Comparison of ENCODE assay signal across 1 cellular context in the genomic region with DNA sequence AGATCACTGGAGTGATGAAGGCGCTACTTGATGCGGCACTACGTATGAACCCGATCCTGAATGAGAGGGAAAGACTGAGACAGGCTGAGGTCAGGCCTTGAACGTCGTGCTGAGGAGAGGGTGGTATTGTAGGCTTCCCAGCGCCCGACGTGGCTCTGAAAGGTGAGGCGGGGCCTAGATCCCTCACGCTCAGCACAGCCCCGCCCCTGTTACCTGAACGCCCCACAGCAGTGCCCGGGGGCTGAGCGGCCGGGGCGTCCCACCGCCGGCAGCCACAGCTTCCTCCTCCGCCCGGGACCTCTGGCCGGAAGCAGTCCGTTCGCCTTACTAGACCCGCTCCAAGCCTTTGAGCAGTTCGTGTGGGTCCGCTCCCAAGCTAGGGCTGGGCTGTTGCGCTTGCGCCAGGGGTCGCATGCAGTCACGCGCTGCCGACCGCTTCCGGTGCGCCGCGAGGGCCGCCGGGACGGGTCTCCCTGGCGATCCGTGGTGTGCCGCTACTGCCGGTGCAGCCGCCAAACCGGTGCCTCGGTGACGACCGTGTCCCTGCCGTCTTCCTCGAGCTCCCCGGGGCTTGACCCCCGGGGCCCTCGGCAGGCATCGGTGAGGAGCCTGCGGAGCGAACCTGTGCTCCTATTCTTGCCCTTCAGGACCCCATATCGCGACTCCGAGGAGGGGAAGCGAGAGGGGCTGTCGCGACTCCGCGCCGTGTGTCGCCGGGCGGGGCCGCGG.
A peak's percentile ranks its signal among the peaks of the same experiment; 100 is the strongest.
TF ChIP-seq lines count a peak whose summit lies in the region.

A gene with protein sequence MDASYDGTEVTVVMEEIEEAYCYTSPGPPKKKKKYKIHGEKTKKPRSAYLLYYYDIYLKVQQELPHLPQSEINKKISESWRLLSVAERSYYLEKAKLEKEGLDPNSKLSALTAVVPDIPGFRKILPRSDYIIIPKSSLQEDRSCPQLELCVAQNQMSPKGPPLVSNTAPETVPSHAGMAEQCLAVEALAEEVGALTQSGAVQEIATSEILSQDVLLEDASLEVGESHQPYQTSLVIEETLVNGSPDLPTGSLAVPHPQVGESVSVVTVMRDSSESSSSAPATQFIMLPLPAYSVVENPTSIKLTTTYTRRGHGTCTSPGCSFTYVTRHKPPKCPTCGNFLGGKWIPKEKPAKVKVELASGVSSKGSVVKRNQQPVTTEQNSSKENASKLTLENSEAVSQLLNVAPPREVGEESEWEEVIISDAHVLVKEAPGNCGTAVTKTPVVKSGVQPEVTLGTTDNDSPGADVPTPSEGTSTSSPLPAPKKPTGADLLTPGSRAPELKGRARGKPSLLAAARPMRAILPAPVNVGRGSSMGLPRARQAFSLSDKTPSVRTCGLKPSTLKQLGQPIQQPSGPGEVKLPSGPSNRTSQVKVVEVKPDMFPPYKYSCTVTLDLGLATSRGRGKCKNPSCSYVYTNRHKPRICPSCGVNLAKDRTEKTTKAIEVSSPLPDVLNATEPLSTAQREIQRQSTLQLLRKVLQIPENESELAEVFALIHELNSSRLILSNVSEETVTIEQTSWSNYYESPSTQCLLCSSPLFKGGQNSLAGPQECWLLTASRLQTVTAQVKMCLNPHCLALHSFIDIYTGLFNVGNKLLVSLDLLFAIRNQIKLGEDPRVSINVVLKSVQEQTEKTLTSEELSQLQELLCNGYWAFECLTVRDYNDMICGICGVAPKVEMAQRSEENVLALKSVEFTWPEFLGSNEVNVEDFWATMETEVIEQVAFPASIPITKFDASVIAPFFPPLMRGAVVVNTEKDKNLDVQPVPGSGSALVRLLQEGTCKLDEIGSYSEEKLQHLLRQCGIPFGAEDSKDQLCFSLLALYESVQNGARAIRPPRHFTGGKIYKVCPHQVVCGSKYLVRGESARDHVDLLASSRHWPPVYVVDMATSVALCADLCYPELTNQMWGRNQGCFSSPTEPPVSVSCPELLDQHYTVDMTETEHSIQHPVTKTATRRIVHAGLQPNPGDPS (N-terminal part only) (plus strand): TSS at position 479 of the 729 bp plus-strand sequence. CDS start 4,114 bp downstream, outside the sequence.
Gene TIGD6 (minus strand): TSS at position 394 of the 729 bp plus-strand sequence. CDS start 4,306 bp downstream, outside the sequence.

TF ChIP-seq in HepG2, 621 proteins besides CTCF, POLR2A, EP300 and RAD21 (continued from another document and continues in another):
- TF ChIP-seq ZNF512 (CRISPR knock-in tag; IDR thresholded peaks at IDR 0.05) (peak; percentile 18; the same call in 1 of the 2 replicates), MED8 (CRISPR knock-in tag; IDR thresholded peaks at IDR 0.05; ENCODE audit: insufficient replicate concordance) (no peak), ZNF34 (CRISPR knock-in tag; IDR thresholded peaks at IDR 0.05; ENCODE audit: borderline replicate concordance) (peak; percentile 62), GPN1 (CRISPR knock-in tag; IDR thresholded peaks at IDR 0.05; ENCODE audit: borderline replicate concordance) (0 out of 2 replicates have a peak, but pooled peaks have one; percentile 18), FOXM1 (CRISPR knock-in tag; IDR thresholded peaks at IDR 0.05) (no peak), ZNF552 (CRISPR knock-in tag; IDR thresholded peaks at IDR 0.05; ENCODE audit: borderline replicate concordance) (no peak), DNMT3B (CRISPR knock-in tag; conservative IDR thresholded peaks at IDR 0.05) (no peak), FOSL1 (CRISPR knock-in tag; IDR thresholded peaks at IDR 0.05; ENCODE audit: borderline replicate concordance) (no peak), TBX2 (CRISPR knock-in tag; IDR thresholded peaks at IDR 0.05; ENCODE audit: borderline replicate concordance) (peak; percentile 80), TCF12 (IDR thresholded peaks at IDR 0.05) (no peak), TCF12 (CRISPR knock-in tag; IDR thresholded peaks at IDR 0.05) (no peak), E2F5 (CRISPR knock-in tag; conservative IDR thresholded peaks at IDR 0.05) (no peak), ZMYM2 (CRISPR knock-in tag; IDR thresholded peaks at IDR 0.05) (peak; percentile 61), KAT7 (CRISPR knock-in tag; IDR thresholded peaks at IDR 0.05; ENCODE audit: borderline replicate concordance) (peak; percentile 94), ZNF530 (CRISPR knock-in tag; IDR thresholded peaks at IDR 0.05; ENCODE audit: low read depth) (no peak), MAFK (conservative IDR thresholded peaks at IDR 0.05 in 1 of 2, IDR thresholded peaks at IDR 0.05 in 1 of 2; ENCODE audit: low read length in 2 of 2) (no peak), ISX (CRISPR knock-in tag; conservative IDR thresholded peaks at IDR 0.05) (no peak), MIER2 (CRISPR knock-in tag; IDR thresholded peaks at IDR 0.05) (no peak; the same call in 1 of the 2 replicates), NFE2L2 (IDR thresholded peaks at IDR 0.05; ENCODE audit: low read length) (no peak), ZBTB2 (CRISPR knock-in tag; IDR thresholded peaks at IDR 0.05; ENCODE audit: low read depth) (peak; percentile 97), NFRKB (IDR thresholded peaks at IDR 0.05) (no peak), SPEN (CRISPR knock-in tag; IDR thresholded peaks at IDR 0.05; ENCODE audit: low read depth) (peak; percentile 96), HMGA1 (CRISPR knock-in tag; conservative IDR thresholded peaks at IDR 0.05) (no peak), ZNF720 (CRISPR knock-in tag; IDR thresholded peaks at IDR 0.05) (no peak), ZNF496 (CRISPR knock-in tag; IDR thresholded peaks at IDR 0.05; ENCODE audit: insufficient replicate concordance) (no peak), ZSCAN9 (CRISPR knock-in tag; IDR thresholded peaks at IDR 0.05; ENCODE audit: borderline replicate concordance) (no peak), ZNF274 (CRISPR knock-in tag; IDR thresholded peaks at IDR 0.05) (no peak), ZNF337 (CRISPR knock-in tag; IDR thresholded peaks at IDR 0.05; ENCODE audit: borderline replicate concordance, low read depth) (no peak; the same call in 1 of the 2 replicates), CERS6 (CRISPR knock-in tag; IDR thresholded peaks at IDR 0.05) (0 out of 2 replicates have a peak, but pooled peaks have one; percentile 20), NR1H2 (CRISPR knock-in tag; IDR thresholded peaks at IDR 0.05; ENCODE audit: borderline replicate concordance, low read depth) (no peak), RARA (CRISPR knock-in tag; IDR thresholded peaks at IDR 0.05) (peak; percentile 56), RORA (CRISPR knock-in tag; IDR thresholded peaks at IDR 0.05) (no peak), PRDM10 (CRISPR knock-in tag; IDR thresholded peaks at IDR 0.05; ENCODE audit: low read depth) (peak; percentile 58; the same call in 1 of the 2 replicates), ZNF235 (CRISPR knock-in tag; IDR thresholded peaks at IDR 0.05; ENCODE audit: borderline replicate concordance) (no peak), MAF1 (CRISPR knock-in tag; IDR thresholded peaks at IDR 0.05; ENCODE audit: borderline replicate concordance) (peak; percentile 35; the same call in 1 of the 2 replicates), SMAD9 (CRISPR knock-in tag; IDR thresholded peaks at IDR 0.05) (no peak), RFX1 (IDR thresholded peaks at IDR 0.05) (no peak; the same call in 1 of the 2 replicates), MBNL3 (CRISPR knock-in tag; conservative IDR thresholded peaks at IDR 0.05) (no peak), NFIC (IDR thresholded peaks at IDR 0.05; ENCODE audit: low read length) (no peak; the same call in 1 of the 2 replicates), ZNF124 (CRISPR knock-in tag; IDR thresholded peaks at IDR 0.05) (peak; percentile 79; the same call in 1 of the 2 replicates), SUZ12 (IDR thresholded peaks at IDR 0.05; ENCODE audit: low read depth, low read length) (no peak), ARNTL (CRISPR knock-in tag; IDR thresholded peaks at IDR 0.05) (no peak), PHB2 (IDR thresholded peaks at IDR 0.05; ENCODE audit: partially characterized antibody) (no peak), BORCS8-MEF2B (CRISPR knock-in tag; IDR thresholded peaks at IDR 0.05) (0 out of 2 replicates have a peak, but pooled peaks have one; percentile 53), ZNF652 (CRISPR knock-in tag; IDR thresholded peaks at IDR 0.05; ENCODE audit: borderline replicate concordance, low read depth) (peak; percentile 57; the same call in 1 of the 2 replicates)
- TF ChIP-seq, protein P1, sequence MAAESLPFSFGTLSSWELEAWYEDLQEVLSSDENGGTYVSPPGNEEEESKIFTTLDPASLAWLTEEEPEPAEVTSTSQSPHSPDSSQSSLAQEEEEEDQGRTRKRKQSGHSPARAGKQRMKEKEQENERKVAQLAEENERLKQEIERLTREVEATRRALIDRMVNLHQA (CRISPR knock-in tag; IDR thresholded peaks at IDR 0.05) = no peak
- TF ChIP-seq, protein P2, sequence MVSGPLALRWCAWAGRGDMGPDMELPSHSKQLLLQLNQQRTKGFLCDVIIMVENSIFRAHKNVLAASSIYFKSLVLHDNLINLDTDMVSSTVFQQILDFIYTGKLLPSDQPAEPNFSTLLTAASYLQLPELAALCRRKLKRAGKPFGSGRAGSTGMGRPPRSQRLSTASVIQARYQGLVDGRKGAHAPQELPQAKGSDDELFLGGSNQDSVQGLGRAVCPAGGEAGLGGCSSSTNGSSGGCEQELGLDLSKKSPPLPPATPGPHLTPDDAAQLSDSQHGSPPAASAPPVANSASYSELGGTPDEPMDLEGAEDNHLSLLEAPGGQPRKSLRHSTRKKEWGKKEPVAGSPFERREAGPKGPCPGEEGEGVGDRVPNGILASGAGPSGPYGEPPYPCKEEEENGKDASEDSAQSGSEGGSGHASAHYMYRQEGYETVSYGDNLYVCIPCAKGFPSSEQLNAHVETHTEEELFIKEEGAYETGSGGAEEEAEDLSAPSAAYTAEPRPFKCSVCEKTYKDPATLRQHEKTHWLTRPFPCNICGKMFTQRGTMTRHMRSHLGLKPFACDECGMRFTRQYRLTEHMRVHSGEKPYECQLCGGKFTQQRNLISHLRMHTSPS (CRISPR knock-in tag; IDR thresholded peaks at IDR 0.05; ENCODE audit: low read depth) = 0 out of 2 replicates have a peak, but pooled peaks have one; percentile 40
- TF ChIP-seq, protein P3, sequence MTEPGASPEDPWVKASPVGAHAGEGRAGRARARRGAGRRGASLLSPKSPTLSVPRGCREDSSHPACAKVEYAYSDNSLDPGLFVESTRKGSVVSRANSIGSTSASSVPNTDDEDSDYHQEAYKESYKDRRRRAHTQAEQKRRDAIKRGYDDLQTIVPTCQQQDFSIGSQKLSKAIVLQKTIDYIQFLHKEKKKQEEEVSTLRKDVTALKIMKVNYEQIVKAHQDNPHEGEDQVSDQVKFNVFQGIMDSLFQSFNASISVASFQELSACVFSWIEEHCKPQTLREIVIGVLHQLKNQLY (CRISPR knock-in tag; IDR thresholded peaks at IDR 0.05) = 0 out of 2 replicates have a peak, but pooled peaks have one; percentile 64
